8 cellular contexts compared by ENCODE assay signal in genomic region chr16:8567355-8568230, GRCh38. TPM values are rescaled to one million over a fixed set of nuclear protein-coding genes. Genes with fewer than 3 reads are reported as not detected.
DNase-seq lines count a peak whose midpoint lies in the region; ATAC-seq and TF ChIP-seq lines count a peak whose summit lies in the region.

No MANE protein-coding gene starts in this region.

- intact Hi-C loops in colonic mucosa (cut with DNase I) (loop anchor here (5.0 kb wide), 2 partner anchors 230 to 315 kb away; partner anchors contain the start of genes LITAFD, PMM2 and TMEM186), lower leg skin (cut with DNase I; ENCODE audit: low total_unique reads) (loop anchor here (10.0 kb wide), 1 partner anchor 77 kb away; no protein-coding TSS in a partner anchor)

- H3K9ac ChIP-seq in colonic mucosa (ENCODE audit: low read depth in 2 of 2, low read length in 2 of 2): no peak overlapping the region

- H3K9me3 ChIP-seq in colonic mucosa: no peaks in the 10 kb centered on the region

- 15 to 17% methylated on average over 23 of the region's 23 CpGs for WGBS in lower leg skin, 2 donors

- TF ChIP-seq CTCF in colonic mucosa (IDR thresholded peaks at IDR 0.05) (peak; percentile 99), lower leg skin (IDR thresholded peaks at IDR 0.05) (peak in 1 of 3 donors; percentile 78)

- H3K4me3 ChIP-seq in colonic mucosa (no peak overlapping the region), lower leg skin (ENCODE audit: low read depth, poor library complexity, severe bottlenecking) (no peak overlapping the region)

- H3K27me3 ChIP-seq in colonic mucosa: no peaks in the 10 kb centered on the region

- no peak for TF ChIP-seq POLR2A in lower leg skin (IDR thresholded peaks at IDR 0.05)

- no peaks in the 10 kb centered on the region for H3K36me3 ChIP-seq in colonic mucosa

- no peaks in the 10 kb centered on the region for H3K4me1 ChIP-seq in colonic mucosa

- DNase-seq in C1 segment of cervical spinal cord (lab: John Stamatoyannopoulos, UW): peak in 12 of 14 donors; percentile 22 to 63 (median 44)
- peak; percentile 92 for DNase-seq in NCI-H460 (ENCODE audit: extremely low read depth, low read depth)
- DNase-seq in activated CD4-positive, alpha-beta T cell treated with anti-CD3 and anti-CD28 coated beads for 24 hours (ENCODE audit: low read depth in 2 of 2): peak; percentile 55 to 66
- peak; percentile 82 for DNase-seq in colonic mucosa
- peak; percentile 68 to 91 for DNase-seq in lower leg skin (ENCODE audit: low spot score in 2 of 2)
- peak; percentile 57 for DNase-seq in stimulated activated CD8-positive, alpha-beta memory T cell treated with anti-CD3 and anti-CD28 coated beads, Interleukin-12 subunit alpha, Interleukin-12 subunit beta, amount 100 ng/mL, for 1 hour (ENCODE audit: low read depth)

- no peak overlapping the region for H3K27ac ChIP-seq in colonic mucosa

- ATAC-seq in GM19043 (IDR thresholded peaks at IDR 0.05; ENCODE audit: low read depth, unreplicated experiment): peak; percentile 95
- peak; percentile 87 for ATAC-seq in HG03342 (IDR thresholded peaks at IDR 0.05; ENCODE audit: unreplicated experiment)

RNA-seq across cellular contexts. Expression of gene TMEM114, which starts 22.7 kb away (rescaled TPM):
- not detected in 2 replicates for total RNA-seq in NCI-H460 (2014; rRNA removed; shearing (Covaris generic))
- polyA plus RNA-seq in NCI-H460 (2014; cell fraction: nucleus; rRNA removed): not detected in 2 replicates
- total RNA-seq in colonic mucosa: not detected
- not detected for total RNA-seq in lower leg skin

RNA-seq across cellular contexts. Expression of gene METTL22, which starts 53.9 kb away (rescaled TPM):
- total RNA-seq in NCI-H460 (2014; rRNA removed; shearing (Covaris generic)): 23.3 and 25.2 TPM in 2 replicates
- polyA plus RNA-seq in NCI-H460 (2014; cell fraction: nucleus; rRNA removed): 67.7 and 78.7 TPM in 2 replicates
- 10 to 100 TPM; 16.1 to 26.8 TPM for total RNA-seq in colonic mucosa
- 10 to 100 TPM; 12.9 to 49.0 (median 21.1) TPM for total RNA-seq in lower leg skin
